In genomic region chr12:57693659-57694458, GRCh38 we compare ENCODE assay signal across 8 cellular contexts. TPM values are rescaled to one million over a fixed set of nuclear protein-coding genes. Genes with fewer than 3 reads are reported as not detected.
DNase-seq lines count a peak whose midpoint lies in the region; ATAC-seq and TF ChIP-seq lines count a peak whose summit lies in the region.

OS9 (plus strand) TSS chr12:57694132; CDS start chr12:57694162, 30 bp downstream.

- H3K4me3 ChIP-seq in WERI-Rb-1 (ENCODE audit: low read depth, low read length) (peak within 1 kb of the TSS; percentile 76), cardiac fibroblast (replicated peaks in 1 of 2; ENCODE audit: low read depth in 2 of 2, low read length in 2 of 2) (peak within 1 kb of the TSS; percentile 86 to 98)

- H3K4me3 Mint-ChIP-seq in immature natural killer cell, result no peak within 1 kb of the TSS

- H3K9me3 Mint-ChIP-seq in immature natural killer cell, result no peaks in the 10 kb centered on the region

- H3K36me3 ChIP-seq in WERI-Rb-1, result peaks cover 16% of the 10 kb centered on the region

- H3K4me1 Mint-ChIP-seq in immature natural killer cell, result peaks cover 9 to 17% of the 10 kb centered on the region in 2 donors

- peaks cover 2% of the 10 kb centered on the region for H3K9me3 ChIP-seq in WERI-Rb-1 (ENCODE audit: severe bottlenecking)

- H3K27me3 ChIP-seq in WERI-Rb-1 (ENCODE audit: insufficient read depth, low read depth, severe bottlenecking), result no peaks in the 10 kb centered on the region

- TF ChIP-seq CTCF in WERI-Rb-1 (IDR thresholded peaks at IDR 0.05; ENCODE audit: low read depth, low read length) (peak; percentile 63), cardiac fibroblast (IDR thresholded peaks at IDR 0.05; ENCODE audit: low read depth, low read length) (peak; percentile 78)

- H3K27ac Mint-ChIP-seq in immature natural killer cell, result no peak within 1 kb of the TSS

- ATAC-seq in GM18873 (IDR thresholded peaks at IDR 0.05; ENCODE audit: low FRiP score, unreplicated experiment), result peak; percentile 95
- peak; percentile 96 for ATAC-seq in HG03139 (IDR thresholded peaks at IDR 0.05; ENCODE audit: unreplicated experiment)

- H3K27ac ChIP-seq in WERI-Rb-1, result peak within 1 kb of the TSS; percentile 53

- DNase-seq in AG08396 (ENCODE audit: low spot score), result peak; percentile 96
- peak; percentile 99 for DNase-seq in NCI-H2196 treated with DMSO at 0.1 percent for 48 hours (lab: John Stamatoyannopoulos, UW; ENCODE audit: unreplicated experiment)
- DNase-seq in WERI-Rb-1, result peak; percentile 98
- DNase-seq in cardiac fibroblast (ENCODE audit: low read depth in 2 of 2), result peak; percentile 100
- DNase-seq in immature natural killer cell, result peak; percentile 97 to 98 (median 98)
- DNase-seq in smooth muscle cell of the brain vasculature (ENCODE audit: low read depth, low spot score), result peak; percentile 100

- peaks cover 0 to 2% (median 2%) of the 10 kb centered on the region in 3 donors for H3K27me3 Mint-ChIP-seq in immature natural killer cell (ENCODE audit: low read depth in 3 of 3)

- H3K36me3 Mint-ChIP-seq in immature natural killer cell, result peaks cover 11 to 31% (median 17%) of the 10 kb centered on the region in 3 donors

RNA-seq across cellular contexts. Expression of gene OS9, which starts in this region (rescaled TPM):
- 100 to 1,000 TPM in 1 of 3 donors, 10 to 100 TPM in 2; 54.2 to 111 (median 59.5) TPM for polyA plus RNA-seq in immature natural killer cell

Comparison
In these comparisons a context has a peak if more than half of its experiments do, and no peak if none do; other contexts are left out.
1. Peak in every context shown above with its lines: DNase-seq, ATAC-seq, H3K4me3 ChIP-seq and H3K27ac ChIP-seq.